In genomic region chr22:29243874-29244446, GRCh38 we compare ENCODE assay signal across 33 cellular contexts. TPM values are rescaled to one million over a fixed set of nuclear protein-coding genes. Genes with fewer than 3 reads are reported as not detected.
"Had no signal": no experiment of that assay in that cellular context is flagged by ENCODE, and none has a peak within 500 bp of the region (broad histone marks: within the 10 kb centered on the region; RNA-seq: fewer than 3 reads in every experiment).

No MANE protein-coding gene starts in this region.

- H3K36me3 ChIP-seq: brain microvascular endothelial cell, esophagus muscularis mucosa, gastrocnemius medialis, heart right ventricle, WERI-Rb-1 had no signal

- H3K4me3 Mint-ChIP-seq: activated B cell treated with CpG ODN at 0.5 μM for 24 hours; activated CD8-positive, alpha-beta T cell treated with anti-CD3 and anti-CD28 coated beads for 36 hours; activated naive CD8-positive, alpha-beta T cell; activated T-cell treated with anti-CD3 and anti-CD28 coated beads, Interleukin-2, amount 50 U/mL, for 4 hours; activated T-helper 17 cell treated with anti-CD3 and anti-CD28 coated beads, Interleukin-2, amount 50 U/mL, for 72 hours; central memory CD8-positive, alpha-beta T cell; effector memory CD8-positive, alpha-beta T cell; T-helper 17 cell; T-helper 2 cell treated with Interferon-gamma antibody and Interleukin-4, amounts not matched to agents 5 μg/mL and 100 μg/mL, for 36 hours had no signal

- H3K9me3 ChIP-seq: gastrocnemius medialis had no signal

- H3K4me1 Mint-ChIP-seq: activated B cell treated with CpG ODN at 0.5 μM for 24 hours; activated T-helper 17 cell treated with anti-CD3 and anti-CD28 coated beads, Interleukin-2, amount 50 U/mL, for 72 hours had no signal

- H3K27me3 Mint-ChIP-seq: activated naive CD8-positive, alpha-beta T cell had no signal

- H3K27ac Mint-ChIP-seq: activated B cell treated with CpG ODN at 0.5 μM for 24 hours; activated CD8-positive, alpha-beta T cell treated with anti-CD3 and anti-CD28 coated beads for 36 hours; activated naive CD8-positive, alpha-beta T cell; activated T-helper 17 cell treated with anti-CD3 and anti-CD28 coated beads, Interleukin-2, amount 50 U/mL, for 72 hours; effector memory CD8-positive, alpha-beta T cell; T-helper 17 cell; T-helper 2 cell treated with Interferon-gamma antibody and Interleukin-4, amounts not matched to agents 5 μg/mL and 100 μg/mL, for 36 hours had no signal

- H3K9me3 Mint-ChIP-seq: central memory CD8-positive, alpha-beta T cell had no signal

- FAIRE-seq: astrocyte, bronchial epithelial cell had no signal

- H3K4me3 ChIP-seq: esophagus muscularis mucosa, gastrocnemius medialis, heart right ventricle had no signal

- DNase-seq: activated B cell treated with CpG ODN at 0.5 μM for 24 hours; activated CD4-positive, alpha-beta T cell treated with anti-CD3 and anti-CD28 coated beads for 48 hours; activated CD4-positive, alpha-beta T cell treated with anti-CD3 and anti-CD28 coated beads, Interleukin-2, amount 50 U/mL, for 1 hour; activated CD4-positive, alpha-beta T cell treated with anti-CD3 and anti-CD28 coated beads, Interleukin-2, amount 50 U/mL, for 48 hours; activated CD8-positive, alpha-beta memory T cell treated with anti-CD3 and anti-CD28 coated beads for 24 hours; activated CD8-positive, alpha-beta T cell treated with anti-CD3 and anti-CD28 coated beads for 36 hours; activated effector memory CD4-positive, alpha-beta T cell treated with Interleukin-2 at 50 U/mL for 16 hours; activated gamma-delta T cell treated with Interleukin-2 at 50 U/mL for 16 hours; activated naive CD4-positive, alpha-beta T cell treated with anti-CD3 and anti-CD28 coated beads, Interleukin-2, amount 50 U/mL, for 16 hours; activated naive CD4-positive, alpha-beta T cell treated with Interleukin-2 at 50 U/mL for 16 hours; activated T-cell treated with anti-CD3 and anti-CD28 coated beads, Interleukin-2, amount 50 U/mL, for 4 hours; amniotic stem cell; anterior cingulate cortex; brain microvascular endothelial cell; cortex of kidney; dermis blood vessel endothelial cell; effector CD4-positive, alpha-beta T cell; effector memory CD8-positive, alpha-beta T cell; erythroblast; foreskin keratinocyte; gastrocnemius medialis; heart right ventricle; T-helper 17 cell; T1000; WERI-Rb-1 had no signal

- H3K27me3 ChIP-seq: brain microvascular endothelial cell, esophagus muscularis mucosa, gastrocnemius medialis, heart right ventricle had no signal

- ATAC-seq: activated CD4-positive, CD25-positive, alpha-beta regulatory T cell treated with anti-CD3 and anti-CD28 coated beads, Interleukin-2, amount 50 U/mL, for 24 hours; activated CD8-positive, alpha-beta T cell treated with anti-CD3 and anti-CD28 coated beads for 36 hours; activated T-cell treated with anti-CD3 and anti-CD28 coated beads, Interleukin-2, amount 50 U/mL, for 4 hours; activated T-helper 17 cell treated with anti-CD3 and anti-CD28 coated beads, Interleukin-2, amount 50 U/mL, for 72 hours; effector memory CD8-positive, alpha-beta T cell; foreskin keratinocyte; gastrocnemius medialis; T-helper 17 cell had no signal

- H3K4me1 ChIP-seq: foreskin keratinocyte, gastrocnemius medialis had no signal

- H3K27ac ChIP-seq: brain microvascular endothelial cell, esophagus muscularis mucosa, foreskin keratinocyte, gastrocnemius medialis, heart right ventricle, WERI-Rb-1 had no signal

RNA-seq across cellular contexts. Expression of gene EMID1, which starts 38.3 kb away (rescaled TPM):
- total RNA-seq: activated B cell treated with CpG ODN at 0.5 μM for 24 hours; activated T-helper 17 cell treated with anti-CD3 and anti-CD28 coated beads, Interleukin-2, amount 50 U/mL, for 72 hours; bronchial epithelial cell; foreskin keratinocyte; T-helper 17 cell had no signal
- polyA plus RNA-seq: foreskin keratinocyte had no signal
